ENCODE assay signal across 34 cellular contexts in the genomic region with DNA sequence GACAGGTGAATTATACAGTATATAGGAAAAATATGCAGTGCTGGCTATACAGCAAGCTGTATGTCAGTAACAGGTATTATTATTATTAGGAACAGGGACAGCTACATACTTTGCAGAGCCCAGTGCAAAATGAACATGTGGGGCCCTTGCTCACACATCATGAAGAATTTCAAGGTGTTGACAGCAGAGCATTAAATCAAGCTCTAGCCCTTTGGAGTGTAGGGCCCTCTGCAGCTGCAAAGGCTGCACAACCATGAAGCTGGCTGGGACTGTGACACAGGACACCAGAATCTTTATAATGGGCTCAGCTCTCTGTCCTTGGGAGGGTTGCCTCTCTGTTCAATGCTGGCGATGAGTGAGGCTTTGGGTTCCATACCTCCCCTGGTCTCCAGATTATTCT. TPM values are rescaled to one million over a fixed set of nuclear protein-coding genes. Genes with fewer than 3 reads are reported as not detected.
"Had no signal": no experiment of that assay in that cellular context is flagged by ENCODE, and none has a peak within 500 bp of the region (broad histone marks: within the 10 kb centered on the region; RNA-seq: fewer than 3 reads in every experiment).

No MANE protein-coding gene starts in this region.

- DNase-seq: activated B cell treated with CpG ODN at 0.5 μM for 24 hours; activated CD4-positive, alpha-beta memory T cell treated with anti-CD3 and anti-CD28 coated beads for 36 hours; activated CD4-positive, alpha-beta T cell treated with anti-CD3 and anti-CD28 coated beads for 4 hours; activated CD4-positive, alpha-beta T cell treated with anti-CD3 and anti-CD28 coated beads, Interleukin-2, amount 50 U/mL, for 1 hour; activated CD4-positive, CD25-positive, alpha-beta regulatory T cell treated with anti-CD3 and anti-CD28 coated beads, Interleukin-2, amount 50 U/mL, for 72 hours; activated CD8-positive, alpha-beta memory T cell treated with anti-CD3 and anti-CD28 coated beads, Interleukin-2, amount 50 U/mL, for 4 hours; activated gamma-delta T cell treated with Interleukin-2 at 50 U/mL for 16 hours; activated naive CD4-positive, alpha-beta T cell treated with anti-CD3 and anti-CD28 coated beads for 36 hours; activated T-cell treated with anti-CD3 and anti-CD28 coated beads for 4 hours; activated T-cell treated with anti-CD3 and anti-CD28 coated beads, Interleukin-2, amount 50 U/mL, for 4 hours; adrenal gland; body of pancreas; MM.1S; MV-4-11; NCI-H1092; NCI-H146; NCI-H187; NCI-H2029 treated with DMSO at 0.1 percent for 48 hours; NCI-H2107; NCI-H526; NCI-H748 treated with DMSO at 0.1 percent for 48 hours; NK-92 treated with Interleukin-12 subunit alpha and Interleukin-12 subunit beta, amount 100 ng/mL, for 24 hours; PC-3; Peyer's patch; RPMI8226; SW 1271; T-helper 1 cell; T-helper 2 cell; T-helper 9 cell had no signal

- H3K36me3 ChIP-seq: adrenal gland, breast epithelium, Peyer's patch had no signal

- FAIRE-seq: astrocyte had no signal

- ATAC-seq: activated naive CD4-positive, alpha-beta T cell treated with anti-CD3 and anti-CD28 coated beads, Interleukin-2, amount 50 U/mL, for 72 hours; activated T-cell treated with anti-CD3 and anti-CD28 coated beads, Interleukin-2, amount 50 U/mL, for 4 hours; body of pancreas; PC-3 had no signal

- H3K27ac ChIP-seq: adrenal gland, body of pancreas, breast epithelium, KMS-11, Peyer's patch, VCaP had no signal

- H3K27me3 ChIP-seq: adrenal gland, body of pancreas, breast epithelium, Peyer's patch had no signal

- H3K9me3 ChIP-seq: adrenal gland, body of pancreas, breast epithelium, Peyer's patch had no signal

- H3K4me3 ChIP-seq: adrenal gland, body of pancreas, breast epithelium, Peyer's patch had no signal

- H3K4me1 ChIP-seq: breast epithelium, Peyer's patch had no signal

RNA-seq across cellular contexts. Expression of a gene that starts 44.9 kb away (rescaled TPM):
- total RNA-seq: activated B cell treated with CpG ODN at 0.5 μM for 24 hours had no signal

RNA-seq across cellular contexts. Expression of a gene that starts 54.4 kb away (rescaled TPM):
- total RNA-seq: activated B cell treated with CpG ODN at 0.5 μM for 24 hours; activated CD4-positive, alpha-beta memory T cell treated with anti-CD3 and anti-CD28 coated beads for 36 hours; activated naive CD4-positive, alpha-beta T cell treated with anti-CD3 and anti-CD28 coated beads for 36 hours; activated naive CD4-positive, alpha-beta T cell treated with anti-CD3 and anti-CD28 coated beads, Interleukin-2, amount 50 U/mL, for 72 hours had no signal
